Comparison of ENCODE assay signal across 26 cellular contexts in the genomic region with DNA sequence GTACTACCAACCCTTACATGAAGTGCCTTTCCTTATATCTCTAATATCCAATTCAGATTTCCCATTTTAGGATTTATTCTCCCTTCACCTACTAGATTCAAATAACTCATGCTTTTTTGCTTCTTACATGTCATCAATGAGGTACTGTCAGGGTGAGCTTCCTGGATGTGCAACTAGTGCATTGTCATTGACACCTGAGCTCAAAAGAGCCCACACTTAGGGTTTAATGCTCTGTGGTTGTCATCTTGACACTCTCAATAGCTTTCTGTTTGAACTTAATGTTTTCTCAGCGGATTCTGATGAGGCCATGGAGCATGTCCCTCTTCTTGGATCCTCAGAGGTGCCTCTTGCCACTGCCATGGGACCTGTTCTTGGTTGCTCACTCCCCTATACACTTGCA.
"Had no signal": no experiment of that assay in that cellular context is flagged by ENCODE, and none has a peak within 500 bp of the region (broad histone marks: within the 10 kb centered on the region; RNA-seq: fewer than 3 reads in every experiment).

No MANE protein-coding gene starts in this region.

- H3K27ac ChIP-seq: ascending aorta, breast epithelium, cardiac muscle cell, colonic mucosa, epithelial cell of prostate, esophagus squamous epithelium, gastroesophageal sphincter, heart right ventricle, WERI-Rb-1 had no signal

- H3K4me3 ChIP-seq: ascending aorta, breast epithelium, cardiac muscle cell, colonic mucosa, esophagus squamous epithelium, gastroesophageal sphincter, heart right ventricle had no signal

- H3K27me3 ChIP-seq: ascending aorta, breast epithelium, cardiac muscle cell, colonic mucosa, esophagus squamous epithelium, gastroesophageal sphincter, heart right ventricle had no signal

- H3K4me1 ChIP-seq: ascending aorta, breast epithelium, colonic mucosa, esophagus squamous epithelium, gastroesophageal sphincter, heart right ventricle had no signal

- H3K9me3 ChIP-seq: ascending aorta, colonic mucosa, gastroesophageal sphincter had no signal

- H3K36me3 ChIP-seq: ascending aorta, breast epithelium, cardiac muscle cell, colonic mucosa, esophagus squamous epithelium, gastroesophageal sphincter, heart right ventricle, WERI-Rb-1 had no signal

- DNase-seq: activated B cell treated with CpG ODN at 0.5 μM for 24 hours; activated CD4-positive, alpha-beta T cell treated with anti-CD3 and anti-CD28 coated beads for 48 hours; activated CD4-positive, alpha-beta T cell treated with anti-CD3 and anti-CD28 coated beads, Interleukin-2, amount 50 U/mL, for 1 hour; activated CD4-positive, alpha-beta T cell treated with anti-CD3 and anti-CD28 coated beads, Interleukin-2, amount 50 U/mL, for 48 hours; activated CD8-positive, alpha-beta memory T cell treated with anti-CD3 and anti-CD28 coated beads for 24 hours; activated CD8-positive, alpha-beta T cell treated with anti-CD3 and anti-CD28 coated beads for 36 hours; activated gamma-delta T cell; activated naive CD4-positive, alpha-beta T cell; activated naive CD4-positive, alpha-beta T cell treated with anti-CD3 and anti-CD28 coated beads, Interleukin-2, amount 10 ng/mL, durations not matched to agents 7 days and 5 days; activated naive CD8-positive, alpha-beta T cell treated with anti-CD3 and anti-CD28 coated beads, Interleukin-2, amount 10 ng/mL, durations not matched to agents 7 days and 5 days; activated T-cell treated with anti-CD3 and anti-CD28 coated beads, Interleukin-2, amount 50 U/mL, for 4 hours; central memory CD4-positive, alpha-beta T cell; cerebellar nuclear complex; colonic mucosa; effector CD8-positive, alpha-beta T cell; esophagus squamous epithelium; foreskin melanocyte; heart right ventricle; T-helper 17 cell; T1000; WERI-Rb-1 had no signal
